In the genomic region with DNA sequence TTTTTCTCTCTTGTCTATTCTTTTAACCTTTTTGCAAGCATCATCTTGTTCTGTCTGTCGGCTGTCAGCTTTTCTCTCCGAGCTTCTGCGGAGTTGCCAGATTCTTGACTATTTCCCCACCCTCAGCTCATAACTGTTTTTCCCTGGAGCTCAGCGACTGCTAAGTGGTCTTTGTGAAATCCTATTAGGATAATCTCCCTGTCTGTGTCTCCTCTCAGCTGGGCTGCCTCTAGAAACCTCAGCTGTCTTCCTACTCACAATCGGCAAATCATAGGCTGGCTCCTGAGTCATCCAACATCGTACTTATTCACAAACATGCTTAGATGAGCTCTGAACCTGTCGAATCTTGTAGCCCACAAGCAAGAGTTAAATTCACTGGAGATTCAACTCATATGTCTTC, we compare ENCODE assay signal across 2 cellular contexts.
TF ChIP-seq lines count a peak whose summit lies in the region.

No MANE protein-coding gene starts in this region.

TF ChIP-seq in neural cell, 6 proteins besides CTCF, POLR2A, EP300 and RAD21:
- TF ChIP-seq POLR2AphosphoS5 (IDR thresholded peaks at IDR 0.05) (peak; percentile 95), MXI1 (conservative IDR thresholded peaks at IDR 0.05; ENCODE audit: poor library complexity, severe bottlenecking) (no peak), EZH2 (IDR thresholded peaks at IDR 0.05; ENCODE audit: borderline replicate concordance, insufficient read depth, low read length, poor library complexity, severe bottlenecking) (no peak), TAF1 (IDR thresholded peaks at IDR 0.05; ENCODE audit: low read depth) (no peak), SMC3 (conservative IDR thresholded peaks at IDR 0.05; ENCODE audit: poor library complexity) (peak; percentile 26)
- TF ChIP-seq, protein P1, sequence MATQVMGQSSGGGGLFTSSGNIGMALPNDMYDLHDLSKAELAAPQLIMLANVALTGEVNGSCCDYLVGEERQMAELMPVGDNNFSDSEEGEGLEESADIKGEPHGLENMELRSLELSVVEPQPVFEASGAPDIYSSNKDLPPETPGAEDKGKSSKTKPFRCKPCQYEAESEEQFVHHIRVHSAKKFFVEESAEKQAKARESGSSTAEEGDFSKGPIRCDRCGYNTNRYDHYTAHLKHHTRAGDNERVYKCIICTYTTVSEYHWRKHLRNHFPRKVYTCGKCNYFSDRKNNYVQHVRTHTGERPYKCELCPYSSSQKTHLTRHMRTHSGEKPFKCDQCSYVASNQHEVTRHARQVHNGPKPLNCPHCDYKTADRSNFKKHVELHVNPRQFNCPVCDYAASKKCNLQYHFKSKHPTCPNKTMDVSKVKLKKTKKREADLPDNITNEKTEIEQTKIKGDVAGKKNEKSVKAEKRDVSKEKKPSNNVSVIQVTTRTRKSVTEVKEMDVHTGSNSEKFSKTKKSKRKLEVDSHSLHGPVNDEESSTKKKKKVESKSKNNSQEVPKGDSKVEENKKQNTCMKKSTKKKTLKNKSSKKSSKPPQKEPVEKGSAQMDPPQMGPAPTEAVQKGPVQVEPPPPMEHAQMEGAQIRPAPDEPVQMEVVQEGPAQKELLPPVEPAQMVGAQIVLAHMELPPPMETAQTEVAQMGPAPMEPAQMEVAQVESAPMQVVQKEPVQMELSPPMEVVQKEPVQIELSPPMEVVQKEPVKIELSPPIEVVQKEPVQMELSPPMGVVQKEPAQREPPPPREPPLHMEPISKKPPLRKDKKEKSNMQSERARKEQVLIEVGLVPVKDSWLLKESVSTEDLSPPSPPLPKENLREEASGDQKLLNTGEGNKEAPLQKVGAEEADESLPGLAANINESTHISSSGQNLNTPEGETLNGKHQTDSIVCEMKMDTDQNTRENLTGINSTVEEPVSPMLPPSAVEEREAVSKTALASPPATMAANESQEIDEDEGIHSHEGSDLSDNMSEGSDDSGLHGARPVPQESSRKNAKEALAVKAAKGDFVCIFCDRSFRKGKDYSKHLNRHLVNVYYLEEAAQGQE (IDR thresholded peaks at IDR 0.05; ENCODE audit: borderline replicate concordance): peak; percentile 99

TF ChIP-seq in HepG2, 621 proteins besides CTCF, POLR2A, EP300 and RAD21 (continues in another document):
- TF ChIP-seq TFDP2 (CRISPR knock-in tag; IDR thresholded peaks at IDR 0.05) (no peak), MBNL3 (CRISPR knock-in tag; conservative IDR thresholded peaks at IDR 0.05) (no peak), ZNF263 (CRISPR knock-in tag; IDR thresholded peaks at IDR 0.05) (no peak), PRPF4 (IDR thresholded peaks at IDR 0.05; ENCODE audit: low read depth, low read length, poor library complexity, severe bottlenecking) (no peak), ZBTB38 (CRISPR knock-in tag; IDR thresholded peaks at IDR 0.05) (no peak), MAZ (IDR thresholded peaks at IDR 0.05; ENCODE audit: borderline replicate concordance, low read depth, low read length) (no peak), MAZ (CRISPR knock-in tag; IDR thresholded peaks at IDR 0.05; ENCODE audit: low read depth) (no peak), ZBTB2 (CRISPR knock-in tag; IDR thresholded peaks at IDR 0.05; ENCODE audit: low read depth) (no peak), ATF4 (CRISPR knock-in tag; IDR thresholded peaks at IDR 0.05) (no peak), HNRNPLL (IDR thresholded peaks at IDR 0.05; ENCODE audit: low read depth, low read length, poor library complexity, severe bottlenecking) (no peak), ZNF576 (CRISPR knock-in tag; IDR thresholded peaks at IDR 0.05) (no peak), EEA1 (CRISPR knock-in tag; IDR thresholded peaks at IDR 0.05; ENCODE audit: borderline replicate concordance) (no peak), ZFY (CRISPR knock-in tag; IDR thresholded peaks at IDR 0.05) (no peak), KIAA2018 (CRISPR knock-in tag; IDR thresholded peaks at IDR 0.05; ENCODE audit: borderline replicate concordance) (no peak)
- TF ChIP-seq, protein P2, sequence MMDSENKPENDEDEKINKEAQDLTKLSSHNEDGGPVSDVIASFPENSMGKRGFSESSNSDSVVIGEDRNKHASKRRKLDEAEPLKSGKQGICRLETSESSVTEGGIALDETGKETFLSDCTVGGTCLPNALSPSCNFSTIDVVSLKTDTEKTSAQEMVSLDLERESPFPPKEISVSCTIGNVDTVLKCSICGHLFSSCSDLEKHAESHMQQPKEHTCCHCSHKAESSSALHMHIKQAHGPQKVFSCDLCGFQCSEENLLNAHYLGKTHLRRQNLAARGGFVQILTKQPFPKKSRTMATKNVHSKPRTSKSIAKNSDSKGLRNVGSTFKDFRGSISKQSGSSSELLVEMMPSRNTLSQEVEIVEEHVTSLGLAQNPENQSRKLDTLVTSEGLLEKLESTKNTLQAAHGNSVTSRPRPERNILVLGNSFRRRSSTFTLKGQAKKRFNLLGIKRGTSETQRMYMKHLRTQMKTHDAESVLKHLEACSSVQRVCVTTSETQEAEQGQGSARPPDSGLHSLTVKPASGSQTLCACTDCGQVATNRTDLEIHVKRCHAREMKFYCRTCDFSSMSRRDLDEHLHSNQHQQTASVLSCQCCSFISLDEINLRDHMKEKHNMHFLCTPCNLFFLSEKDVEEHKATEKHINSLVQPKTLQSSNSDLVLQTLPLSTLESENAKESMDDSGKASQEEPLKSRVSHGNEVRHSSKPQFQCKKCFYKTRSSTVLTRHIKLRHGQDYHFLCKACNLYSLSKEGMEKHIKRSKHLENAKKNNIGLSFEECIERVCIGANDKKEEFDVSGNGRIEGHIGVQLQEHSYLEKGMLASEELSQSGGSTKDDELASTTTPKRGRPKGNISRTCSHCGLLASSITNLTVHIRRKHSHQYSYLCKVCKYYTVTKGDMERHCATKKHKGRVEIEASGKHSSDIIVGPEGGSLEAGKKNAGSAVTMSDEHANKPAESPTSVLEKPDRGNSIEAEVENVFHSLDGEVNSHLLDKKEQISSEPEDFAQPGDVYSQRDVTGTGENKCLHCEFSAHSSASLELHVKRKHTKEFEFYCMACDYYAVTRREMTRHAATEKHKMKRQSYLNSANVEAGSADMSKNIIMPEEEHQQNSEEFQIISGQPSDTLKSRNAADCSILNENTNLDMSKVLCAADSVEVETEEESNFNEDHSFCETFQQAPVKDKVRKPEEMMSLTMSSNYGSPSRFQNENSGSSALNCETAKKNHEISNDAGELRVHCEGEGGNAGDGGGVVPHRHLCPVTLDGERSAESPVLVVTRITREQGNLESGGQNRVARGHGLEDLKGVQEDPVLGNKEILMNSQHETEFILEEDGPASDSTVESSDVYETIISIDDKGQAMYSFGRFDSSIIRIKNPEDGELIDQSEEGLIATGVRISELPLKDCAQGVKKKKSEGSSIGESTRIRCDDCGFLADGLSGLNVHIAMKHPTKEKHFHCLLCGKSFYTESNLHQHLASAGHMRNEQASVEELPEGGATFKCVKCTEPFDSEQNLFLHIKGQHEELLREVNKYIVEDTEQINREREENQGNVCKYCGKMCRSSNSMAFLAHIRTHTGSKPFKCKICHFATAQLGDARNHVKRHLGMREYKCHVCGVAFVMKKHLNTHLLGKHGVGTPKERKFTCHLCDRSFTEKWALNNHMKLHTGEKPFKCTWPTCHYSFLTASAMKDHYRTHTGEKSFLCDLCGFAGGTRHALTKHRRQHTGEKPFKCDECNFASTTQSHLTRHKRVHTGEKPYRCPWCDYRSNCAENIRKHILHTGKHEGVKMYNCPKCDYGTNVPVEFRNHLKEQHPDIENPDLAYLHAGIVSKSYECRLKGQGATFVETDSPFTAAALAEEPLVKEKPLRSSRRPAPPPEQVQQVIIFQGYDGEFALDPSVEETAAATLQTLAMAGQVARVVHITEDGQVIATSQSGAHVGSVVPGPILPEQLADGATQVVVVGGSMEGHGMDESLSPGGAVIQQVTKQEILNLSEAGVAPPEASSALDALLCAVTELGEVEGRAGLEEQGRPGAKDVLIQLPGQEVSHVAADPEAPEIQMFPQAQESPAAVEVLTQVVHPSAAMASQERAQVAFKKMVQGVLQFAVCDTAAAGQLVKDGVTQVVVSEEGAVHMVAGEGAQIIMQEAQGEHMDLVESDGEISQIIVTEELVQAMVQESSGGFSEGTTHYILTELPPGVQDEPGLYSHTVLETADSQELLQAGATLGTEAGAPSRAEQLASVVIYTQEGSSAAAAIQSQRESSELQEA (CRISPR knock-in tag; IDR thresholded peaks at IDR 0.05; ENCODE audit: not compliant biosample characterization): no peak
- TF ChIP-seq, protein P3, sequence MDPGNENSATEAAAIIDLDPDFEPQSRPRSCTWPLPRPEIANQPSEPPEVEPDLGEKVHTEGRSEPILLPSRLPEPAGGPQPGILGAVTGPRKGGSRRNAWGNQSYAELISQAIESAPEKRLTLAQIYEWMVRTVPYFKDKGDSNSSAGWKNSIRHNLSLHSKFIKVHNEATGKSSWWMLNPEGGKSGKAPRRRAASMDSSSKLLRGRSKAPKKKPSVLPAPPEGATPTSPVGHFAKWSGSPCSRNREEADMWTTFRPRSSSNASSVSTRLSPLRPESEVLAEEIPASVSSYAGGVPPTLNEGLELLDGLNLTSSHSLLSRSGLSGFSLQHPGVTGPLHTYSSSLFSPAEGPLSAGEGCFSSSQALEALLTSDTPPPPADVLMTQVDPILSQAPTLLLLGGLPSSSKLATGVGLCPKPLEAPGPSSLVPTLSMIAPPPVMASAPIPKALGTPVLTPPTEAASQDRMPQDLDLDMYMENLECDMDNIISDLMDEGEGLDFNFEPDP (CRISPR knock-in tag; conservative IDR thresholded peaks at IDR 0.05): no peak
